Comparison of ENCODE assay signal across 1 cellular context in the genomic region with DNA sequence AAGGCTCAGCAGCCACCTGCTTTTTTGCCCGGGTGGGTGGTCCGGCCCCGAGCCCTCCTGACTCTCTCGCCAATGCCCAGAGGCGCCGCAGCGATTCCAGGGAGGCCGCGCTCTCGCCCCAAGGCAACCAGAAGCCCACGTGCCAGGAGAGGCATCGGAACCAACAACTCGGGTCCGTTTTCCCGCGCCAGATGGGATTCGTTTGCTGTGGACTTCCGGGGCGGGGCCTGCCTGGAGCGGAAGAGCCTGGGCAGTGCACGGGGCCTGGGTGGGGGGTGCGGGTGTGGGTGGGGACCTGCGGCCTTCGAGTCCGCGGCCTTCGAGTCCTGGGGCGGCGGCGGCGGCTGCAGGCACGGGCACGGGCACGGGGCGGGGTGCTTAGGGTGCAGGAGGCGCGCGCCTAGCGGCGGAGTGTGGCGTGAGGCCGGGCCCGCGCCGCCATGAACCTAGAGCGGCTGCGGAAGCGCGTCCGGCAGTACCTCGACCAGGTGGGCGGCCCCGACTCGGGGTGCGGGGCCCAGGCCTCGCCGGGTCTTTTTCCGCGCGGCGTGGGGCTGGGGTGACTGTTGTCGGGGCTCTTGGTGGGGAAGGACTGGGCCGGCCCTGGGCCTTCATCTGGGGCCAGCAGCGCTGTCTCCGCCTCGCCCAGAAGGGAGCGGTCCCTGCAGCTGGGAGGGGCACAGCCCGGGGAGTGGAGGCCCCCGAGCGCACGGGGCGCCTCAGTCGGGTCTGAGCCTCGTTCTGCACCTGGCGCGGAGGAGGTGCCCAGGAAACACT.
A peak's percentile ranks its signal among the peaks of the same experiment; 100 is the strongest.
TF ChIP-seq lines count a peak whose summit lies in the region.

A gene with protein sequence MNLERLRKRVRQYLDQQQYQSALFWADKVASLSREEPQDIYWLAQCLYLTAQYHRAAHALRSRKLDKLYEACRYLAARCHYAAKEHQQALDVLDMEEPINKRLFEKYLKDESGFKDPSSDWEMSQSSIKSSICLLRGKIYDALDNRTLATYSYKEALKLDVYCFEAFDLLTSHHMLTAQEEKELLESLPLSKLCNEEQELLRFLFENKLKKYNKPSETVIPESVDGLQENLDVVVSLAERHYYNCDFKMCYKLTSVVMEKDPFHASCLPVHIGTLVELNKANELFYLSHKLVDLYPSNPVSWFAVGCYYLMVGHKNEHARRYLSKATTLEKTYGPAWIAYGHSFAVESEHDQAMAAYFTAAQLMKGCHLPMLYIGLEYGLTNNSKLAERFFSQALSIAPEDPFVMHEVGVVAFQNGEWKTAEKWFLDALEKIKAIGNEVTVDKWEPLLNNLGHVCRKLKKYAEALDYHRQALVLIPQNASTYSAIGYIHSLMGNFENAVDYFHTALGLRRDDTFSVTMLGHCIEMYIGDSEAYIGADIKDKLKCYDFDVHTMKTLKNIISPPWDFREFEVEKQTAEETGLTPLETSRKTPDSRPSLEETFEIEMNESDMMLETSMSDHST (plus strand): TSS at position 253 of the 777 bp plus-strand sequence. CDS start 188 bp downstream, at position 441.

TF ChIP-seq in WTC11, 78 proteins besides CTCF, POLR2A, EP300 and RAD21 (continued from another document and continues in another):
- TF ChIP-seq, protein P1, sequence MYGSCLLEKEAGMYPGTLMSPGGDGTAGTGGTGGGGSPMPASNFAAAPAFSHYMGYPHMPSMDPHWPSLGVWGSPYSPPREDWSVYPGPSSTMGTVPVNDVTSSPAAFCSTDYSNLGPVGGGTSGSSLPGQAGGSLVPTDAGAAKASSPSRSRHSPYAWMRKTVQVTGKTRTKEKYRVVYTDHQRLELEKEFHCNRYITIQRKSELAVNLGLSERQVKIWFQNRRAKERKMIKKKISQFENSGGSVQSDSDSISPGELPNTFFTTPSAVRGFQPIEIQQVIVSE (CRISPR knock-in tag; IDR thresholded peaks at IDR 0.05; ENCODE audit: borderline replicate concordance): no peak
- peak; percentile 90 for TF ChIP-seq GABPB1 (CRISPR knock-in tag; IDR thresholded peaks at IDR 0.05)
- TF ChIP-seq TEAD1 (CRISPR knock-in tag; IDR thresholded peaks at IDR 0.05): peak; percentile 98
- TF ChIP-seq NFYB (CRISPR knock-in tag; conservative IDR thresholded peaks at IDR 0.05; ENCODE audit: low read depth): 0 out of 2 replicates have a peak, but pooled peaks have one; percentile 34
- peak; percentile 84; the same call in 1 of the 2 replicates for TF ChIP-seq ZBTB21 (CRISPR knock-in tag; IDR thresholded peaks at IDR 0.05; ENCODE audit: borderline replicate concordance)
- TF ChIP-seq, protein P2, sequence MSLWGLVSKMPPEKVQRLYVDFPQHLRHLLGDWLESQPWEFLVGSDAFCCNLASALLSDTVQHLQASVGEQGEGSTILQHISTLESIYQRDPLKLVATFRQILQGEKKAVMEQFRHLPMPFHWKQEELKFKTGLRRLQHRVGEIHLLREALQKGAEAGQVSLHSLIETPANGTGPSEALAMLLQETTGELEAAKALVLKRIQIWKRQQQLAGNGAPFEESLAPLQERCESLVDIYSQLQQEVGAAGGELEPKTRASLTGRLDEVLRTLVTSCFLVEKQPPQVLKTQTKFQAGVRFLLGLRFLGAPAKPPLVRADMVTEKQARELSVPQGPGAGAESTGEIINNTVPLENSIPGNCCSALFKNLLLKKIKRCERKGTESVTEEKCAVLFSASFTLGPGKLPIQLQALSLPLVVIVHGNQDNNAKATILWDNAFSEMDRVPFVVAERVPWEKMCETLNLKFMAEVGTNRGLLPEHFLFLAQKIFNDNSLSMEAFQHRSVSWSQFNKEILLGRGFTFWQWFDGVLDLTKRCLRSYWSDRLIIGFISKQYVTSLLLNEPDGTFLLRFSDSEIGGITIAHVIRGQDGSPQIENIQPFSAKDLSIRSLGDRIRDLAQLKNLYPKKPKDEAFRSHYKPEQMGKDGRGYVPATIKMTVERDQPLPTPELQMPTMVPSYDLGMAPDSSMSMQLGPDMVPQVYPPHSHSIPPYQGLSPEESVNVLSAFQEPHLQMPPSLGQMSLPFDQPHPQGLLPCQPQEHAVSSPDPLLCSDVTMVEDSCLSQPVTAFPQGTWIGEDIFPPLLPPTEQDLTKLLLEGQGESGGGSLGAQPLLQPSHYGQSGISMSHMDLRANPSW (CRISPR knock-in tag; conservative IDR thresholded peaks at IDR 0.05; ENCODE audit: low read depth): no peak
- peak; percentile 88; the same call in 1 of the 2 replicates for TF ChIP-seq CREB1 (CRISPR knock-in tag; IDR thresholded peaks at IDR 0.05)
- TF ChIP-seq, protein P3, sequence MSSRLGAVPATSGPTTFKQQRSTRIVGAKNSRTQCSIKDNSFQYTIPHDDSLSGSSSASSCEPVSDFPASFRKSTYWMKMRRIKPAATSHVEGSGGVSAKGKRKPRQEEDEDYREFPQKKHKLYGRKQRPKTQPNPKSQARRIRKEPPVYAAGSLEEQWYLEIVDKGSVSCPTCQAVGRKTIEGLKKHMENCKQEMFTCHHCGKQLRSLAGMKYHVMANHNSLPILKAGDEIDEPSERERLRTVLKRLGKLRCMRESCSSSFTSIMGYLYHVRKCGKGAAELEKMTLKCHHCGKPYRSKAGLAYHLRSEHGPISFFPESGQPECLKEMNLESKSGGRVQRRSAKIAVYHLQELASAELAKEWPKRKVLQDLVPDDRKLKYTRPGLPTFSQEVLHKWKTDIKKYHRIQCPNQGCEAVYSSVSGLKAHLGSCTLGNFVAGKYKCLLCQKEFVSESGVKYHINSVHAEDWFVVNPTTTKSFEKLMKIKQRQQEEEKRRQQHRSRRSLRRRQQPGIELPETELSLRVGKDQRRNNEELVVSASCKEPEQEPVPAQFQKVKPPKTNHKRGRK (CRISPR knock-in tag; IDR thresholded peaks at IDR 0.05; ENCODE audit: borderline replicate concordance): 0 out of 2 replicates have a peak, but pooled peaks have one; percentile 46
- TF ChIP-seq, protein P4, sequence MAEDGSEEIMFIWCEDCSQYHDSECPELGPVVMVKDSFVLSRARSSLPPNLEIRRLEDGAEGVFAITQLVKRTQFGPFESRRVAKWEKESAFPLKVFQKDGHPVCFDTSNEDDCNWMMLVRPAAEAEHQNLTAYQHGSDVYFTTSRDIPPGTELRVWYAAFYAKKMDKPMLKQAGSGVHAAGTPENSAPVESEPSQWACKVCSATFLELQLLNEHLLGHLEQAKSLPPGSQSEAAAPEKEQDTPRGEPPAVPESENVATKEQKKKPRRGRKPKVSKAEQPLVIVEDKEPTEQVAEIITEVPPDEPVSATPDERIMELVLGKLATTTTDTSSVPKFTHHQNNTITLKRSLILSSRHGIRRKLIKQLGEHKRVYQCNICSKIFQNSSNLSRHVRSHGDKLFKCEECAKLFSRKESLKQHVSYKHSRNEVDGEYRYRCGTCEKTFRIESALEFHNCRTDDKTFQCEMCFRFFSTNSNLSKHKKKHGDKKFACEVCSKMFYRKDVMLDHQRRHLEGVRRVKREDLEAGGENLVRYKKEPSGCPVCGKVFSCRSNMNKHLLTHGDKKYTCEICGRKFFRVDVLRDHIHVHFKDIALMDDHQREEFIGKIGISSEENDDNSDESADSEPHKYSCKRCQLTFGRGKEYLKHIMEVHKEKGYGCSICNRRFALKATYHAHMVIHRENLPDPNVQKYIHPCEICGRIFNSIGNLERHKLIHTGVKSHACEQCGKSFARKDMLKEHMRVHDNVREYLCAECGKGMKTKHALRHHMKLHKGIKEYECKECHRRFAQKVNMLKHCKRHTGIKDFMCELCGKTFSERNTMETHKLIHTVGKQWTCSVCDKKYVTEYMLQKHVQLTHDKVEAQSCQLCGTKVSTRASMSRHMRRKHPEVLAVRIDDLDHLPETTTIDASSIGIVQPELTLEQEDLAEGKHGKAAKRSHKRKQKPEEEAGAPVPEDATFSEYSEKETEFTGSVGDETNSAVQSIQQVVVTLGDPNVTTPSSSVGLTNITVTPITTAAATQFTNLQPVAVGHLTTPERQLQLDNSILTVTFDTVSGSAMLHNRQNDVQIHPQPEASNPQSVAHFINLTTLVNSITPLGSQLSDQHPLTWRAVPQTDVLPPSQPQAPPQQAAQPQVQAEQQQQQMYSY (CRISPR knock-in tag; IDR thresholded peaks at IDR 0.05): no peak
- TF ChIP-seq, protein P5, sequence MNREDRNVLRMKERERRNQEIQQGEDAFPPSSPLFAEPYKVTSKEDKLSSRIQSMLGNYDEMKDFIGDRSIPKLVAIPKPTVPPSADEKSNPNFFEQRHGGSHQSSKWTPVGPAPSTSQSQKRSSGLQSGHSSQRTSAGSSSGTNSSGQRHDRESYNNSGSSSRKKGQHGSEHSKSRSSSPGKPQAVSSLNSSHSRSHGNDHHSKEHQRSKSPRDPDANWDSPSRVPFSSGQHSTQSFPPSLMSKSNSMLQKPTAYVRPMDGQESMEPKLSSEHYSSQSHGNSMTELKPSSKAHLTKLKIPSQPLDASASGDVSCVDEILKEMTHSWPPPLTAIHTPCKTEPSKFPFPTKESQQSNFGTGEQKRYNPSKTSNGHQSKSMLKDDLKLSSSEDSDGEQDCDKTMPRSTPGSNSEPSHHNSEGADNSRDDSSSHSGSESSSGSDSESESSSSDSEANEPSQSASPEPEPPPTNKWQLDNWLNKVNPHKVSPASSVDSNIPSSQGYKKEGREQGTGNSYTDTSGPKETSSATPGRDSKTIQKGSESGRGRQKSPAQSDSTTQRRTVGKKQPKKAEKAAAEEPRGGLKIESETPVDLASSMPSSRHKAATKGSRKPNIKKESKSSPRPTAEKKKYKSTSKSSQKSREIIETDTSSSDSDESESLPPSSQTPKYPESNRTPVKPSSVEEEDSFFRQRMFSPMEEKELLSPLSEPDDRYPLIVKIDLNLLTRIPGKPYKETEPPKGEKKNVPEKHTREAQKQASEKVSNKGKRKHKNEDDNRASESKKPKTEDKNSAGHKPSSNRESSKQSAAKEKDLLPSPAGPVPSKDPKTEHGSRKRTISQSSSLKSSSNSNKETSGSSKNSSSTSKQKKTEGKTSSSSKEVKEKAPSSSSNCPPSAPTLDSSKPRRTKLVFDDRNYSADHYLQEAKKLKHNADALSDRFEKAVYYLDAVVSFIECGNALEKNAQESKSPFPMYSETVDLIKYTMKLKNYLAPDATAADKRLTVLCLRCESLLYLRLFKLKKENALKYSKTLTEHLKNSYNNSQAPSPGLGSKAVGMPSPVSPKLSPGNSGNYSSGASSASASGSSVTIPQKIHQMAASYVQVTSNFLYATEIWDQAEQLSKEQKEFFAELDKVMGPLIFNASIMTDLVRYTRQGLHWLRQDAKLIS (CRISPR knock-in tag; IDR thresholded peaks at IDR 0.05; ENCODE audit: borderline replicate concordance): peak; percentile 91
- TF ChIP-seq PRRX2 (CRISPR knock-in tag; IDR thresholded peaks at IDR 0.05): no peak
- TF ChIP-seq RORB (CRISPR knock-in tag; IDR thresholded peaks at IDR 0.05): no peak
- no peak for TF ChIP-seq GRHL2 (CRISPR knock-in tag; IDR thresholded peaks at IDR 0.05; ENCODE audit: insufficient replicate concordance, severe bottlenecking)
- TF ChIP-seq IRF2 (CRISPR knock-in tag; IDR thresholded peaks at IDR 0.05; ENCODE audit: borderline replicate concordance, low read depth): no peak
- no peak for TF ChIP-seq HMGA2 (CRISPR knock-in tag; IDR thresholded peaks at IDR 0.05)
- TF ChIP-seq SMAD4 (CRISPR knock-in tag; IDR thresholded peaks at IDR 0.05): peak; percentile 60; the same call in 1 of the 2 replicates
- TF ChIP-seq ZNF671 (CRISPR knock-in tag; IDR thresholded peaks at IDR 0.05): no peak
- TF ChIP-seq, protein P6, sequence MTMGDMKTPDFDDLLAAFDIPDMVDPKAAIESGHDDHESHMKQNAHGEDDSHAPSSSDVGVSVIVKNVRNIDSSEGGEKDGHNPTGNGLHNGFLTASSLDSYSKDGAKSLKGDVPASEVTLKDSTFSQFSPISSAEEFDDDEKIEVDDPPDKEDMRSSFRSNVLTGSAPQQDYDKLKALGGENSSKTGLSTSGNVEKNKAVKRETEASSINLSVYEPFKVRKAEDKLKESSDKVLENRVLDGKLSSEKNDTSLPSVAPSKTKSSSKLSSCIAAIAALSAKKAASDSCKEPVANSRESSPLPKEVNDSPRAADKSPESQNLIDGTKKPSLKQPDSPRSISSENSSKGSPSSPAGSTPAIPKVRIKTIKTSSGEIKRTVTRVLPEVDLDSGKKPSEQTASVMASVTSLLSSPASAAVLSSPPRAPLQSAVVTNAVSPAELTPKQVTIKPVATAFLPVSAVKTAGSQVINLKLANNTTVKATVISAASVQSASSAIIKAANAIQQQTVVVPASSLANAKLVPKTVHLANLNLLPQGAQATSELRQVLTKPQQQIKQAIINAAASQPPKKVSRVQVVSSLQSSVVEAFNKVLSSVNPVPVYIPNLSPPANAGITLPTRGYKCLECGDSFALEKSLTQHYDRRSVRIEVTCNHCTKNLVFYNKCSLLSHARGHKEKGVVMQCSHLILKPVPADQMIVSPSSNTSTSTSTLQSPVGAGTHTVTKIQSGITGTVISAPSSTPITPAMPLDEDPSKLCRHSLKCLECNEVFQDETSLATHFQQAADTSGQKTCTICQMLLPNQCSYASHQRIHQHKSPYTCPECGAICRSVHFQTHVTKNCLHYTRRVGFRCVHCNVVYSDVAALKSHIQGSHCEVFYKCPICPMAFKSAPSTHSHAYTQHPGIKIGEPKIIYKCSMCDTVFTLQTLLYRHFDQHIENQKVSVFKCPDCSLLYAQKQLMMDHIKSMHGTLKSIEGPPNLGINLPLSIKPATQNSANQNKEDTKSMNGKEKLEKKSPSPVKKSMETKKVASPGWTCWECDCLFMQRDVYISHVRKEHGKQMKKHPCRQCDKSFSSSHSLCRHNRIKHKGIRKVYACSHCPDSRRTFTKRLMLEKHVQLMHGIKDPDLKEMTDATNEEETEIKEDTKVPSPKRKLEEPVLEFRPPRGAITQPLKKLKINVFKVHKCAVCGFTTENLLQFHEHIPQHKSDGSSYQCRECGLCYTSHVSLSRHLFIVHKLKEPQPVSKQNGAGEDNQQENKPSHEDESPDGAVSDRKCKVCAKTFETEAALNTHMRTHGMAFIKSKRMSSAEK (CRISPR knock-in tag; IDR thresholded peaks at IDR 0.05; ENCODE audit: borderline replicate concordance): 0 out of 2 replicates have a peak, but pooled peaks have one; percentile 63
- no peak for TF ChIP-seq ZNF121 (CRISPR knock-in tag; IDR thresholded peaks at IDR 0.05)
- TF ChIP-seq, protein P7, sequence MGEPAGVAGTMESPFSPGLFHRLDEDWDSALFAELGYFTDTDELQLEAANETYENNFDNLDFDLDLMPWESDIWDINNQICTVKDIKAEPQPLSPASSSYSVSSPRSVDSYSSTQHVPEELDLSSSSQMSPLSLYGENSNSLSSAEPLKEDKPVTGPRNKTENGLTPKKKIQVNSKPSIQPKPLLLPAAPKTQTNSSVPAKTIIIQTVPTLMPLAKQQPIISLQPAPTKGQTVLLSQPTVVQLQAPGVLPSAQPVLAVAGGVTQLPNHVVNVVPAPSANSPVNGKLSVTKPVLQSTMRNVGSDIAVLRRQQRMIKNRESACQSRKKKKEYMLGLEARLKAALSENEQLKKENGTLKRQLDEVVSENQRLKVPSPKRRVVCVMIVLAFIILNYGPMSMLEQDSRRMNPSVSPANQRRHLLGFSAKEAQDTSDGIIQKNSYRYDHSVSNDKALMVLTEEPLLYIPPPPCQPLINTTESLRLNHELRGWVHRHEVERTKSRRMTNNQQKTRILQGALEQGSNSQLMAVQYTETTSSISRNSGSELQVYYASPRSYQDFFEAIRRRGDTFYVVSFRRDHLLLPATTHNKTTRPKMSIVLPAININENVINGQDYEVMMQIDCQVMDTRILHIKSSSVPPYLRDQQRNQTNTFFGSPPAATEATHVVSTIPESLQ (CRISPR knock-in tag; IDR thresholded peaks at IDR 0.05): no peak
- TF ChIP-seq SP1 (CRISPR knock-in tag; conservative IDR thresholded peaks at IDR 0.05): peak; percentile 97
- TF ChIP-seq FOXJ3 (CRISPR knock-in tag; IDR thresholded peaks at IDR 0.05; ENCODE audit: borderline replicate concordance): no peak
- 0 out of 2 replicates have a peak, but pooled peaks have one; percentile 52 for TF ChIP-seq ZNF317 (CRISPR knock-in tag; IDR thresholded peaks at IDR 0.05; ENCODE audit: borderline replicate concordance, low read depth)
- no peak for TF ChIP-seq MXD4 (CRISPR knock-in tag; IDR thresholded peaks at IDR 0.05; ENCODE audit: borderline replicate concordance)
- 0 out of 2 replicates have a peak, but pooled peaks have one; percentile 39 for TF ChIP-seq NR2C2 (CRISPR knock-in tag; IDR thresholded peaks at IDR 0.05)
- TF ChIP-seq, protein P8, sequence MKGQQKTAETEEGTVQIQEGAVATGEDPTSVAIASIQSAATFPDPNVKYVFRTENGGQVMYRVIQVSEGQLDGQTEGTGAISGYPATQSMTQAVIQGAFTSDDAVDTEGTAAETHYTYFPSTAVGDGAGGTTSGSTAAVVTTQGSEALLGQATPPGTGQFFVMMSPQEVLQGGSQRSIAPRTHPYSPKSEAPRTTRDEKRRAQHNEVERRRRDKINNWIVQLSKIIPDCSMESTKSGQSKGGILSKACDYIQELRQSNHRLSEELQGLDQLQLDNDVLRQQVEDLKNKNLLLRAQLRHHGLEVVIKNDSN (CRISPR knock-in tag; IDR thresholded peaks at IDR 0.05): peak; percentile 77
